In the genomic region with DNA sequence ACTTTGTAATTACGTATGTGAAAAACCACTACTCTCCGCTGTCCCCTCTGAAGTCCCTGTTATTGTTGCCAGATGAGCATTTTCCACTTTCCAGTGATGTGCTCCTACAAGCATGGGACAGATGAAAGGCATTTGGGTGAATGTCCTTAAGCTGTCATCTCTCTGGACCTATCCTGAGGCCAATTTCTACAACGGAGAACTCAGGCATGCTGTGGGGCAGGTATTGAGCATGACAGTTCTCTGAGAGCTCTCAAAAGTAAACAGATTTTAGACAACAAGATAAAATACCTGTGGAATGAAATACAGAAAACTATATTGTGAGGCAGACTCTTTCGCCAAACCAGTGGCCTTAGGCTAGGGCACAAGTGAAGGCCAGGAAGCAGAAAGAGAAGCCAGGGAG, we compare ENCODE assay signal across 1 cellular context.
TF ChIP-seq lines count a peak whose summit lies in the region.

No MANE protein-coding gene starts in this region.

TF ChIP-seq in K562, 482 proteins besides CTCF, POLR2A, EP300 and RAD21 (continued from another document):
- TF ChIP-seq, protein P1, sequence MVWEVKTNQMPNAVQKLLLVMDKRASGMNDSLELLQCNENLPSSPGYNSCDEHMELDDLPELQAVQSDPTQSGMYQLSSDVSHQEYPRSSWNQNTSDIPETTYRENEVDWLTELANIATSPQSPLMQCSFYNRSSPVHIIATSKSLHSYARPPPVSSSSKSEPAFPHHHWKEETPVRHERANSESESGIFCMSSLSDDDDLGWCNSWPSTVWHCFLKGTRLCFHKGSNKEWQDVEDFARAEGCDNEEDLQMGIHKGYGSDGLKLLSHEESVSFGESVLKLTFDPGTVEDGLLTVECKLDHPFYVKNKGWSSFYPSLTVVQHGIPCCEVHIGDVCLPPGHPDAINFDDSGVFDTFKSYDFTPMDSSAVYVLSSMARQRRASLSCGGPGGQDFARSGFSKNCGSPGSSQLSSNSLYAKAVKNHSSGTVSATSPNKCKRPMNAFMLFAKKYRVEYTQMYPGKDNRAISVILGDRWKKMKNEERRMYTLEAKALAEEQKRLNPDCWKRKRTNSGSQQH (CRISPR knock-in tag; IDR thresholded peaks at IDR 0.05), result no peak
- TF ChIP-seq PHF20 (IDR thresholded peaks at IDR 0.05; ENCODE audit: partially characterized antibody) (no peak), RBM34 (IDR thresholded peaks at IDR 0.05; ENCODE audit: borderline replicate concordance, insufficient read depth, low read length) (no peak), MCM2 (IDR thresholded peaks at IDR 0.05; ENCODE audit: low read depth) (no peak), ZNF12 (CRISPR knock-in tag; IDR thresholded peaks at IDR 0.05) (no peak), XRCC5 (IDR thresholded peaks at IDR 0.05; ENCODE audit: low read depth, low read length) (no peak)
